Comparison of ENCODE assay signal across 13 cellular contexts in the genomic region with DNA sequence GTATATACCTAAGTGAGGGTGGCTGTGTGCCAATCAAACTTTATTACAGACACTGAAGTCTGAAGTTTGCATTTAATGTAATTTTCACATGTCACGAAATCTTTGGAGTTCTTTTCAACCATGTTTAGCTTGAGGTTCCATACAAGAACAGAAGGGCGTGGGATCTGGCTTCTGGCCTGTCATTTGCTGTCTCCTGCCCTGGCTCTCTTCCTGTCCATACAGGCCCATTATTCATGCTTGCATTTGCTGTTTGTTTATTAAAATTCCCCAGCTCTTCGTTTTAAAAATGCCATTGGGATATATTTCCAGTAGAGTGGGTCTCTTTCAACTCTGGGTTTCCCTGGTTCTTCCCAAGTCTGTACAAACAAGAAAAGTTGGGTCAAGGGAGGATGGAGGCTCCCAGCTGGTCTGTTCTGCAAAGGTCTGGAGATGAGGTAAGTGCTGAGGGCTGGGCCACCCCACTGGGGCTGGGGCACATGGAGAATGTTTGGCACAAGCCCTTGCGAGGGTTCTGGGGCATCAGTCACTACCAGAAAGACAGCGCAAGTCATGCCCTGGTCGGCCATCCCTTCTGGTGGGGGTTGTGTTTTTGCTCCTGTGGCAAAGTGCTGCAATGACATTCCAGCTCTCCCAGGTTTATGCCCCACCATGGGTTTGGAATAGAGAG.
DNase-seq lines count a peak whose midpoint lies in the region; ATAC-seq and TF ChIP-seq lines count a peak whose summit lies in the region.
"Had no signal": no experiment of that assay in that cellular context is flagged by ENCODE, and none has a peak within 500 bp of the region (broad histone marks: within the 10 kb centered on the region; RNA-seq: fewer than 3 reads in every experiment).

No MANE protein-coding gene starts in this region.

- peaks cover under 1% of the 10 kb centered on the region for H3K4me1 Mint-ChIP-seq in activated CD4-positive, alpha-beta T cell treated with anti-CD3 and anti-CD28 coated beads, Interleukin-2, amount 10 ng/mL, durations not matched to agents 7 days and 5 days

- CTCF ChIA-PET in activated CD4-positive, alpha-beta T cell treated with anti-CD3 and anti-CD28 coated beads, Interleukin-2, amount 10 ng/mL, durations not matched to agents 7 days and 5 days (lab: Charles Lee), result interaction anchor here (1.8 kb wide), 1 partner anchor 18 kb away, joined by 5 read pairs; no protein-coding TSS in a partner anchor

- no peak overlapping the region for H3K4me3 Mint-ChIP-seq in activated CD4-positive, alpha-beta T cell treated with anti-CD3 and anti-CD28 coated beads, Interleukin-2, amount 10 ng/mL, durations not matched to agents 7 days and 5 days

- no peaks in the 10 kb centered on the region for H3K27me3 Mint-ChIP-seq in activated CD4-positive, alpha-beta T cell treated with anti-CD3 and anti-CD28 coated beads, Interleukin-2, amount 10 ng/mL, durations not matched to agents 7 days and 5 days

- no peak overlapping the region for H3K4me3 ChIP-seq in osteoblast (ENCODE audit: insufficient read depth, low read length)
- no peak overlapping the region for H3K4me3 ChIP-seq in urinary bladder (ENCODE audit: low read depth, low read length)

- no peak for DNase-seq in activated CD4-positive, alpha-beta T cell treated with anti-CD3 and anti-CD28 coated beads, Interleukin-2, amount 10 ng/mL, durations not matched to agents 7 days and 5 days
- no peak for DNase-seq in activated CD4-positive, alpha-beta T cell treated with anti-CD3 and anti-CD28 coated beads, Interleukin-2, amount 50 U/mL, for 4 hours
- DNase-seq in foreskin keratinocyte (peak in 1 of 2 donors; percentile 42), osteoblast (ENCODE audit: insufficient read length, low spot score, missing footprints) (no peak), inferior parietal cortex (ENCODE audit: extremely low spot score) (no peak), NCI-H524 (lab: John Stamatoyannopoulos, UW) (no peak)
- DNase-seq: activated CD8-positive, alpha-beta memory T cell treated with anti-CD3 and anti-CD28 coated beads for 24 hours; activated naive CD4-positive, alpha-beta T cell; central memory CD4-positive, alpha-beta T cell; H7; NK-92 treated with Interleukin-12 subunit alpha and Interleukin-12 subunit beta, amount 100 ng/mL, for 24 hours had no signal

- H3K27ac ChIP-seq in foreskin keratinocyte (no peak overlapping the region), osteoblast (ENCODE audit: low read depth, low read length) (peak overlapping the region; percentile 71), urinary bladder (ENCODE audit: low read depth) (peak overlapping the region; percentile 55)

- no peaks in the 10 kb centered on the region for H4K20me1 ChIP-seq in osteoblast (ENCODE audit: insufficient read depth, low read length)

- H3K79me2 ChIP-seq in osteoblast (ENCODE audit: insufficient read depth, low read length), result no peaks in the 10 kb centered on the region

- H3K9me3 Mint-ChIP-seq in activated CD4-positive, alpha-beta T cell treated with anti-CD3 and anti-CD28 coated beads, Interleukin-2, amount 10 ng/mL, durations not matched to agents 7 days and 5 days, result peaks cover 5% of the 10 kb centered on the region

- 73% methylated on average over 6 of the region's 6 CpGs for WGBS in urinary bladder

- peaks cover 6% of the 10 kb centered on the region for H3K4me1 ChIP-seq in foreskin keratinocyte
- peaks cover 17% of the 10 kb centered on the region for H3K4me1 ChIP-seq in osteoblast (ENCODE audit: insufficient read depth, low read length)
- peaks cover 4% of the 10 kb centered on the region for H3K4me1 ChIP-seq in urinary bladder (ENCODE audit: insufficient read depth)

- no peak overlapping the region for H2AFZ ChIP-seq in osteoblast (ENCODE audit: low read length)

- TF ChIP-seq CTCF in foreskin keratinocyte (conservative IDR thresholded peaks at IDR 0.05) (no peak), osteoblast (IDR thresholded peaks at IDR 0.05; ENCODE audit: extremely low read depth, low read depth, low read length) (no peak)

- H3K36me3 ChIP-seq in osteoblast (ENCODE audit: insufficient read depth, low read length) (no peaks in the 10 kb centered on the region), urinary bladder (ENCODE audit: insufficient read depth) (no peaks in the 10 kb centered on the region)

- POLR2A ChIA-PET in activated CD4-positive, alpha-beta T cell treated with anti-CD3 and anti-CD28 coated beads, Interleukin-2, amount 10 ng/mL, durations not matched to agents 7 days and 5 days (lab: Charles Lee), result no interaction called here

- no peaks in the 10 kb centered on the region for H3K9me3 ChIP-seq in osteoblast (ENCODE audit: low read depth, low read length)

- H3K36me3 Mint-ChIP-seq in activated CD4-positive, alpha-beta T cell treated with anti-CD3 and anti-CD28 coated beads, Interleukin-2, amount 10 ng/mL, durations not matched to agents 7 days and 5 days (ENCODE audit: low read depth), result peaks cover 4% of the 10 kb centered on the region

- peak overlapping the region; percentile 81 for H3K4me2 ChIP-seq in osteoblast (ENCODE audit: insufficient read depth, low read length)

- H3K27me3 ChIP-seq in foreskin keratinocyte (no peaks in the 10 kb centered on the region), osteoblast (ENCODE audit: insufficient read depth, low read length) (no peaks in the 10 kb centered on the region)

- peak; percentile 52 for ATAC-seq in foreskin keratinocyte
- no peak for ATAC-seq in GM21723 (IDR thresholded peaks at IDR 0.05; ENCODE audit: unreplicated experiment)

- H3K27ac Mint-ChIP-seq in activated CD4-positive, alpha-beta T cell treated with anti-CD3 and anti-CD28 coated beads, Interleukin-2, amount 10 ng/mL, durations not matched to agents 7 days and 5 days, result peak overlapping the region; percentile 17
